Comparison of ENCODE assay signal across 32 cellular contexts in the genomic region with DNA sequence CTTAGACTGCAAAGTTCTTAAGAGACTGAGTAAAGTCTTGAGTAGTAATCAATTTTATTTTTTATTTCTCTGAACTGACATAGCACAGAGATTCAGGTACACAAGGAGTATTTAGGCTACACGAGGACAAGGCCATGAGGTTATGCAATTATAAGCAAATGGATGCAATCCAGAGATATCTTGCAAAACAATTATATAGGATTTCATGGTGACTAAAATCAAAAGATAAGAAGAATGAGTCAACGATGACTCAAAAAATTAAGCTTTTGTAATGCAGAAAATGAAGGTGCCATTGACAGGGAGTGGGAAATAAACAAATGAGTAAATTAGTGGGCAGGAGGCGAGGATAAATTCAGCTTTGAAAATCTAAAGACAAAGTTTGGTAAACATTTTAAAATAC.
DNase-seq lines count a peak whose midpoint lies in the region; ATAC-seq and TF ChIP-seq lines count a peak whose summit lies in the region.
"Had no signal": no experiment of that assay in that cellular context is flagged by ENCODE, and none has a peak within 500 bp of the region (broad histone marks: within the 10 kb centered on the region; RNA-seq: fewer than 3 reads in every experiment).

No MANE protein-coding gene starts in this region.

- no peaks in the 10 kb centered on the region for H3K4me1 Mint-ChIP-seq in stimulated activated naive CD8-positive, alpha-beta T cell treated with anti-CD3 and anti-CD28 coated beads, Interleukin-15, Interleukin-2, amounts not matched to agents 100 ng/mL and 50 ng/mL, for 24 hours (ENCODE audit: low read depth)
- H3K4me1 Mint-ChIP-seq in stimulated activated naive CD8-positive, alpha-beta T cell treated with anti-CD3 and anti-CD28 coated beads, Interleukin-15, amount 100 ng/mL, for 72 hours, result no peaks in the 10 kb centered on the region
- H3K4me1 Mint-ChIP-seq: activated CD4-positive, alpha-beta memory T cell treated with anti-CD3 and anti-CD28 coated beads, Interleukin-2, amount 10 ng/mL, durations not matched to agents 7 days and 5 days; B cell; immature natural killer cell; neural progenitor cell had no signal

- 67% methylated on average over 3 of the region's 3 CpGs for WGBS in prostate gland

- H3K27ac ChIP-seq in prostate gland (no peak overlapping the region), gastrocnemius medialis (no peak overlapping the region)
- H3K27ac ChIP-seq: cardiac muscle cell, left lung, neural progenitor cell, sigmoid colon, SJCRH30, testis had no signal

- no peak overlapping the region for H3K4me3 ChIP-seq in choroid plexus epithelial cell (ENCODE audit: low read depth, low read length)
- no peak overlapping the region for H3K4me3 ChIP-seq in prostate gland
- no peak overlapping the region for H3K4me3 ChIP-seq in gastrocnemius medialis
- H3K4me3 ChIP-seq: cardiac muscle cell, left lung, neural progenitor cell, sigmoid colon, SJCRH30, testis had no signal

- no peaks in the 10 kb centered on the region for H3K4me1 ChIP-seq in prostate gland (replicated peaks)
- no peaks in the 10 kb centered on the region for H3K4me1 ChIP-seq in gastrocnemius medialis
- H3K4me1 ChIP-seq: left lung, neural progenitor cell, sigmoid colon, SJCRH30, testis had no signal

- intact Hi-C loops in prostate gland (cut with DNase I), result no loop called here
- intact Hi-C loops in gastrocnemius medialis (cut with DNase I; ENCODE audit: low total_unique reads), result no loop called here

- no peak for TF ChIP-seq CTCF in choroid plexus epithelial cell (conservative IDR thresholded peaks at IDR 0.05; ENCODE audit: low read depth, low read length)
- TF ChIP-seq CTCF in prostate gland (IDR thresholded peaks at IDR 0.05), result no peak
- no peak for TF ChIP-seq CTCF in gastrocnemius medialis (IDR thresholded peaks at IDR 0.05 in 4 of 5, conservative IDR thresholded peaks at IDR 0.05 in 1 of 5)

- H3K9me3 ChIP-seq in prostate gland (no peaks in the 10 kb centered on the region), gastrocnemius medialis (no peaks in the 10 kb centered on the region)
- H3K9me3 ChIP-seq: SJCRH30, testis had no signal

- peak overlapping the region; percentile 2 for H3K27ac Mint-ChIP-seq in stimulated activated naive CD8-positive, alpha-beta T cell treated with anti-CD3 and anti-CD28 coated beads, Interleukin-15, Interleukin-2, amounts not matched to agents 100 ng/mL and 50 ng/mL, for 24 hours
- no peak overlapping the region for H3K27ac Mint-ChIP-seq in stimulated activated naive CD8-positive, alpha-beta T cell treated with anti-CD3 and anti-CD28 coated beads, Interleukin-15, amount 100 ng/mL, for 72 hours
- H3K27ac Mint-ChIP-seq: activated CD4-positive, alpha-beta memory T cell treated with anti-CD3 and anti-CD28 coated beads, Interleukin-2, amount 10 ng/mL, durations not matched to agents 7 days and 5 days; B cell; CD8-positive, alpha-beta T cell; immature natural killer cell; neural progenitor cell had no signal

- H3K36me3 Mint-ChIP-seq in stimulated activated naive CD8-positive, alpha-beta T cell treated with anti-CD3 and anti-CD28 coated beads, Interleukin-15, Interleukin-2, amounts not matched to agents 100 ng/mL and 50 ng/mL, for 24 hours (ENCODE audit: low read depth), result no peaks in the 10 kb centered on the region
- H3K36me3 Mint-ChIP-seq: CD8-positive, alpha-beta T cell; immature natural killer cell; neural progenitor cell had no signal

- no peak for TF ChIP-seq POLR2A in prostate gland (IDR thresholded peaks at IDR 0.05)
- no peak for TF ChIP-seq POLR2A in gastrocnemius medialis (IDR thresholded peaks at IDR 0.05)

- H3K36me3 ChIP-seq in prostate gland, result no peaks in the 10 kb centered on the region
- no peaks in the 10 kb centered on the region for H3K36me3 ChIP-seq in gastrocnemius medialis
- H3K36me3 ChIP-seq: cardiac muscle cell, left lung, neural progenitor cell, sigmoid colon, SJCRH30 had no signal

- peaks cover 12% of the 10 kb centered on the region for H3K9me3 Mint-ChIP-seq in stimulated activated naive CD8-positive, alpha-beta T cell treated with anti-CD3 and anti-CD28 coated beads, Interleukin-15, Interleukin-2, amounts not matched to agents 100 ng/mL and 50 ng/mL, for 24 hours
- no peaks in the 10 kb centered on the region for H3K9me3 Mint-ChIP-seq in stimulated activated naive CD8-positive, alpha-beta T cell treated with anti-CD3 and anti-CD28 coated beads, Interleukin-15, amount 100 ng/mL, for 72 hours
- H3K9me3 Mint-ChIP-seq: activated CD4-positive, alpha-beta memory T cell treated with anti-CD3 and anti-CD28 coated beads, Interleukin-2, amount 10 ng/mL, durations not matched to agents 7 days and 5 days had no signal

- DNase-seq in stimulated activated naive CD8-positive, alpha-beta T cell treated with anti-CD3 and anti-CD28 coated beads, Interleukin-15, amount 100 ng/mL, for 72 hours, result no peak
- DNase-seq in RKO (ENCODE audit: low spot score) (peak; percentile 50), choroid plexus epithelial cell (ENCODE audit: low read depth) (peak; percentile 2), kidney tubule cell (ENCODE audit: low spot score) (no peak), prostate gland (ENCODE audit: low spot score) (no peak), gastrocnemius medialis (no peak), DMS53 (lab: John Stamatoyannopoulos, UW) (no peak)
- DNase-seq: activated CD4-positive, alpha-beta memory T cell treated with anti-CD3 and anti-CD28 coated beads, Interleukin-2, amount 10 ng/mL, durations not matched to agents 7 days and 5 days; activated CD8-positive, alpha-beta memory T cell treated with anti-CD3 and anti-CD28 coated beads, Interleukin-2, amount 50 U/mL, for 48 hours; activated naive CD4-positive, alpha-beta T cell treated with anti-CD3 and anti-CD28 coated beads, Interleukin-2, amount 50 U/mL, for 16 hours; amygdala; CD8-positive, alpha-beta T cell; DMS 273 treated with DMSO at 0.1 percent for 48 hours; GOT3; hypothalamus; immature natural killer cell; left lung; mesendoderm; MM.1S; NCI-H524; NK-92 treated with Interleukin-12 subunit alpha and Interleukin-12 subunit beta, amount 100 ng/mL, for 24 hours; sigmoid colon; SJCRH30; stimulated activated naive CD4-positive, alpha-beta T cell; T-helper 1 cell; testis had no signal

- H3K4me3 Mint-ChIP-seq in stimulated activated naive CD8-positive, alpha-beta T cell treated with anti-CD3 and anti-CD28 coated beads, Interleukin-15, Interleukin-2, amounts not matched to agents 100 ng/mL and 50 ng/mL, for 24 hours, result no peak overlapping the region
- H3K4me3 Mint-ChIP-seq in stimulated activated naive CD8-positive, alpha-beta T cell treated with anti-CD3 and anti-CD28 coated beads, Interleukin-15, amount 100 ng/mL, for 72 hours, result no peak overlapping the region
- H3K4me3 Mint-ChIP-seq: activated CD4-positive, alpha-beta memory T cell treated with anti-CD3 and anti-CD28 coated beads, Interleukin-2, amount 10 ng/mL, durations not matched to agents 7 days and 5 days; B cell; CD8-positive, alpha-beta T cell; immature natural killer cell; neural progenitor cell had no signal

- ATAC-seq in stimulated activated naive CD8-positive, alpha-beta T cell treated with anti-CD3 and anti-CD28 coated beads, Interleukin-15, amount 100 ng/mL, for 72 hours, result no peak
- ATAC-seq in gastrocnemius medialis, result no peak
- ATAC-seq: activated CD4-positive, CD25-positive, alpha-beta regulatory T cell treated with anti-CD3 and anti-CD28 coated beads, Interleukin-2, amount 50 U/mL, for 24 hours; CD8-positive, alpha-beta T cell; esophagus mucosa; left lung had no signal

- H3K27me3 Mint-ChIP-seq in stimulated activated naive CD8-positive, alpha-beta T cell treated with anti-CD3 and anti-CD28 coated beads, Interleukin-15, Interleukin-2, amounts not matched to agents 100 ng/mL and 50 ng/mL, for 24 hours, result peaks cover 10% of the 10 kb centered on the region
- H3K27me3 Mint-ChIP-seq in stimulated activated naive CD8-positive, alpha-beta T cell treated with anti-CD3 and anti-CD28 coated beads, Interleukin-15, amount 100 ng/mL, for 72 hours, result no peaks in the 10 kb centered on the region
- H3K27me3 Mint-ChIP-seq: activated CD4-positive, alpha-beta memory T cell treated with anti-CD3 and anti-CD28 coated beads, Interleukin-2, amount 10 ng/mL, durations not matched to agents 7 days and 5 days had no signal

- in situ Hi-C loops in gastrocnemius medialis (cut with MboI; ENCODE audit: low sequenced_read_pairs in 4 of 4), result no loop called here

- H3K27me3 ChIP-seq in prostate gland (replicated peaks; ENCODE audit: insufficient read depth) (no peaks in the 10 kb centered on the region), gastrocnemius medialis (no peaks in the 10 kb centered on the region)
- H3K27me3 ChIP-seq: cardiac muscle cell, left lung, neural progenitor cell, sigmoid colon, SJCRH30, testis had no signal

Comparison
In these comparisons a context has a peak if more than half of its experiments do, and no peak if none do; other contexts are left out.
1. DNase-seq: peak in RKO (single experiment) and choroid plexus epithelial cell (single experiment); none in stimulated activated naive CD8-positive, alpha-beta T cell treated with anti-CD3 and anti-CD28 coated beads, Interleukin-15, amount 100 ng/mL, for 72 hours (0 of 2), kidney tubule cell (single experiment), prostate gland (single experiment), gastrocnemius medialis (0 of 2) and DMS53 (single experiment).